8 cellular contexts compared by ENCODE assay signal in genomic region chr9:36136277-36136893, GRCh38. TPM values are rescaled to one million over a fixed set of nuclear protein-coding genes. Genes with fewer than 3 reads are reported as not detected.
DNase-seq lines count a peak whose midpoint lies in the region; ATAC-seq and TF ChIP-seq lines count a peak whose summit lies in the region.

Gene GLIPR2, plus strand, starts transcription at chr9:36136733. Its CDS starts 46 bp downstream, at chr9:36136779.

- H3K9me3 Mint-ChIP-seq in CD8-positive, alpha-beta T cell: no peaks in the 10 kb centered on the region

- H3K36me3 Mint-ChIP-seq in CD8-positive, alpha-beta T cell: peaks cover 4% of the 10 kb centered on the region

- peak within 1 kb of the TSS; percentile 38 to 82 (median 76) for H3K9ac ChIP-seq in subcutaneous abdominal adipose tissue (ENCODE audit: low read length in 5 of 5)

- H3K27ac Mint-ChIP-seq in CD8-positive, alpha-beta T cell: peak within 1 kb of the TSS; percentile 86

- DNase-seq in CD8-positive, alpha-beta T cell: peak; percentile 52 to 84 (median 73)
- DNase-seq in GM19240 (ENCODE audit: insufficient read length, low spot score): peak; percentile 80
- DNase-seq in RWPE2 (ENCODE audit: low spot score): no peak
- DNase-seq in activated gamma-delta T cell (lab: John Stamatoyannopoulos, UW): peak; percentile 77
- peak; percentile 27 for DNase-seq in foreskin melanocyte

- intact Hi-C loops in CD8-positive, alpha-beta T cell (cut with DNase I, micrococcal nuclease): loop anchor here (1.0 to 5.0 kb wide), 6 partner anchors 15 to 55 kb away; partner anchors contain the start of gene CLTA (in 1 of the 2)

- H3K4me1 ChIP-seq in CD8-positive, alpha-beta T cell (ENCODE audit: insufficient read depth, low read length): peaks cover 47% of the 10 kb centered on the region
- peaks cover 5% of the 10 kb centered on the region for H3K4me1 ChIP-seq in RWPE2 (ENCODE audit: insufficient read depth, poor library complexity, severe bottlenecking)
- peaks cover 12% of the 10 kb centered on the region for H3K4me1 ChIP-seq in neuron (ENCODE audit: insufficient read depth, low read length)
- H3K4me1 ChIP-seq in subcutaneous abdominal adipose tissue (ENCODE audit: control insufficient read depth in 5 of 5, insufficient read depth in 5 of 5, low read length in 5 of 5): peaks cover 9 to 57% (median 55%) of the 10 kb centered on the region in 5 donors

- no peaks in the 10 kb centered on the region for H3K36me3 ChIP-seq in CD8-positive, alpha-beta T cell (ENCODE audit: insufficient read depth, low read length)
- H3K36me3 ChIP-seq in RWPE2 (ENCODE audit: low read depth) (no peaks in the 10 kb centered on the region), neuron (ENCODE audit: insufficient read depth, low read length) (no peaks in the 10 kb centered on the region), subcutaneous abdominal adipose tissue (ENCODE audit: control insufficient read depth in 5 of 5, insufficient read depth in 5 of 5, low read length in 5 of 5) (no peaks in the 10 kb centered on the region)

- TF ChIP-seq CTCF in CD8-positive, alpha-beta T cell (IDR thresholded peaks at IDR 0.05): peak; percentile 26
- TF ChIP-seq CTCF in RWPE2 (IDR thresholded peaks at IDR 0.05; ENCODE audit: poor library complexity, severe bottlenecking): peak; percentile 22

- ATAC-seq in CD8-positive, alpha-beta T cell: peak; percentile 96
- ATAC-seq in HG03457 (IDR thresholded peaks at IDR 0.05; ENCODE audit: unreplicated experiment) (peak; percentile 81), RWPE2 (ENCODE audit: low read depth) (peak; percentile 87)

- H2AFZ ChIP-seq in neuron (ENCODE audit: low read depth, low read length): peak within 1 kb of the TSS; percentile 91

- peak within 1 kb of the TSS; percentile 58 for H3K27ac ChIP-seq in CD8-positive, alpha-beta T cell (ENCODE audit: low read depth, low read length)
- H3K27ac ChIP-seq in RWPE2 (ENCODE audit: poor library complexity, severe bottlenecking) (no peak within 1 kb of the TSS), subcutaneous abdominal adipose tissue (ENCODE audit: low read depth, low read length) (no peak within 1 kb of the TSS)

- no peaks in the 10 kb centered on the region for H3K27me3 Mint-ChIP-seq in CD8-positive, alpha-beta T cell (ENCODE audit: low read depth)

- H3K4me1 Mint-ChIP-seq in CD8-positive, alpha-beta T cell (ENCODE audit: low read depth): peaks cover 49% of the 10 kb centered on the region

- peak within 1 kb of the TSS; percentile 92 for H3K4me3 Mint-ChIP-seq in CD8-positive, alpha-beta T cell

- CTCF ChIA-PET in CD8-positive, alpha-beta T cell (lab: Charles Lee): interaction anchor here (0.8 to 5.7 kb wide), 4 partner anchors 8 to 34 kb away, joined by 3 to 44 read pairs (median 12); no protein-coding TSS in a partner anchor

- H3K9me3 ChIP-seq in CD8-positive, alpha-beta T cell (ENCODE audit: low read length): no peaks in the 10 kb centered on the region
- no peaks in the 10 kb centered on the region for H3K9me3 ChIP-seq in RWPE2 (ENCODE audit: severe bottlenecking)
- H3K9me3 ChIP-seq in neuron (ENCODE audit: low read length): no peaks in the 10 kb centered on the region
- H3K9me3 ChIP-seq in subcutaneous abdominal adipose tissue (ENCODE audit: control insufficient read depth in 5 of 5, low read length in 5 of 5): no peaks in the 10 kb centered on the region

- POLR2A ChIA-PET in CD8-positive, alpha-beta T cell (lab: Charles Lee): interaction anchor here (0.8 to 2.2 kb wide), 6 partner anchors 9 to 33 kb away, joined by 3 to 16 read pairs (median 4); no protein-coding TSS in a partner anchor

- H3K27me3 ChIP-seq in CD8-positive, alpha-beta T cell (ENCODE audit: insufficient read depth, low read length): no peaks in the 10 kb centered on the region
- H3K27me3 ChIP-seq in RWPE2 (ENCODE audit: insufficient read depth, poor library complexity, severe bottlenecking) (no peaks in the 10 kb centered on the region), neuron (ENCODE audit: insufficient read depth, low read length) (peaks cover 11% of the 10 kb centered on the region), subcutaneous abdominal adipose tissue (ENCODE audit: control insufficient read depth in 5 of 5, insufficient read depth in 4 of 5, low read length in 5 of 5) (peaks cover 0 to 2% (median 0%) of the 10 kb centered on the region in 5 donors)

- peak within 1 kb of the TSS; percentile 79 for H3K4me3 ChIP-seq in CD8-positive, alpha-beta T cell (ENCODE audit: low read depth, low read length)
- H3K4me3 ChIP-seq in RWPE2 (ENCODE audit: severe bottlenecking): peak within 1 kb of the TSS; percentile 45
- H3K4me3 ChIP-seq in neuron (ENCODE audit: low read length): peak within 1 kb of the TSS; percentile 57
- peak within 1 kb of the TSS; percentile 79 to 95 (median 84) for H3K4me3 ChIP-seq in subcutaneous abdominal adipose tissue (ENCODE audit: low read depth in 1 of 5, low read length in 5 of 5)

RNA-seq across cellular contexts. Expression of gene GLIPR2, which starts in this region (rescaled TPM):
- 10 to 100 TPM in 1 of 2 experiments, 1 to 10 TPM in 1; 8.6 to 10.2 TPM for total RNA-seq in CD8-positive, alpha-beta T cell
